In the genomic region with DNA sequence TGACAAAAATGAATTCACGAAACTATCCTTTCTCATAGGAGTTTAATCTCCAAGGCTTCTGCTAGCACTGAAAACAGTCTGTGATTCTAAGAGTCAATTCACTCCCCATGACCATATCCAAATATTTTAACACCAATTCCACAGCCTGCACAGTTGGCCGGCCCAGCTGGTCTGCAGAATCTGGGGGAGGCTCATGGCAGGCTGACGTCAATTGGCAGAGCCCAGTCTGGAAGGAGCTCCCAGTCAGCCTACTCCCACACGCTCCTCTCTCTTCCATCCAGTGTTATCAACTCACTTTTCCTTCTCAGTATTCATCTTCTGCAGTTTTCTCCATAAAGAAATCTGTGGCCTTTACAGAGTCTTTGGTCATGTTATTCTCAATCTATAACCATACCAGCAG, we compare ENCODE assay signal across 18 cellular contexts.
A peak's percentile ranks its signal among the peaks of the same experiment; 100 is the strongest.
DNase-seq lines count a peak whose midpoint lies in the region; ATAC-seq and TF ChIP-seq lines count a peak whose summit lies in the region.
"Had no signal": no experiment of that assay in that cellular context is flagged by ENCODE, and none has a peak within 500 bp of the region (broad histone marks: within the 10 kb centered on the region; RNA-seq: fewer than 3 reads in every experiment).

No MANE protein-coding gene starts in this region.

- no peak for TF ChIP-seq CTCF in choroid plexus epithelial cell (conservative IDR thresholded peaks at IDR 0.05; ENCODE audit: low read depth, low read length)

- intact Hi-C loops in posterior vena cava (cut with DNase I) = no loop called here

- H3K4me3 ChIP-seq in choroid plexus epithelial cell (ENCODE audit: low read depth, low read length) = no peak overlapping the region
- H3K4me3 ChIP-seq: adrenal gland, lung had no signal

- DNase-seq in EH (ENCODE audit: low read depth) = peak; percentile 3
- DNase-seq in choroid plexus epithelial cell (ENCODE audit: low read depth) = peak; percentile 33
- peak; percentile 61 for DNase-seq in inferior parietal cortex (ENCODE audit: extremely low spot score)
- DNase-seq in posterior vena cava (ENCODE audit: low spot score) = peak; percentile 86
- DNase-seq in epidermal melanocyte (ENCODE audit: insufficient read length, low spot score) = no peak
- no peak for DNase-seq in activated T-cell treated with anti-CD3 and anti-CD28 coated beads, Interleukin-2, amount 50 U/mL, for 1 hour
- DNase-seq in GF-D8 (lab: John Stamatoyannopoulos, UW) = no peak
- DNase-seq: ACHN; activated CD4-positive, alpha-beta memory T cell treated with anti-CD3 and anti-CD28 coated beads, Interleukin-2, amount 10 ng/mL, durations not matched to agents 7 days and 5 days; adrenal gland; HCEC 1CT; NCI-H2107; small intestine; stimulated activated naive B cell treated with anti-CD40 and anti-IgM and Interleukin-4, amounts not matched to agents 10 μg/mL and 1 μg/mL and 100 μg/mL, for 72 hours had no signal

- ATAC-seq in GM21786 (IDR thresholded peaks at IDR 0.05; ENCODE audit: unreplicated experiment) = no peak
- ATAC-seq: esophagus mucosa; Panc1; stimulated activated naive B cell treated with anti-CD40 and anti-IgM and Interleukin-4, amounts not matched to agents 10 μg/mL and 1 μg/mL and 100 μg/mL, for 72 hours had no signal

Comparison
In these comparisons a context has a peak if more than half of its experiments do, and no peak if none do; other contexts are left out.
1. DNase-seq: peak in EH (single experiment), choroid plexus epithelial cell (single experiment), inferior parietal cortex (single experiment) and posterior vena cava (single experiment); none in epidermal melanocyte (single experiment), activated T-cell treated with anti-CD3 and anti-CD28 coated beads, Interleukin-2, amount 50 U/mL, for 1 hour (single experiment) and GF-D8 (single experiment).